ENCODE assay signal across 10 cellular contexts in genomic region chr9:84621811-84622210, GRCh38. TPM values are rescaled to one million over a fixed set of nuclear protein-coding genes. Genes with fewer than 3 reads are reported as not detected.
"Had no signal": no experiment of that assay in that cellular context is flagged by ENCODE, and none has a peak within 500 bp of the region (broad histone marks: within the 10 kb centered on the region; RNA-seq: fewer than 3 reads in every experiment).

No MANE protein-coding gene starts in this region.

- DNase-seq: GM23248, H7, H9, HCEC 1CT, HFFc6 had no signal

- H3K36me3 ChIP-seq: HAP-1 had no signal

- H3K4me2 ChIP-seq: GM23338 had no signal

- FAIRE-seq: H1, H54 had no signal

- H3K27ac ChIP-seq: GM23248 had no signal

- H2AFZ ChIP-seq: GM23248, GM23338 had no signal

- ATAC-seq: GM23338, HCT116 had no signal

- H3K9me3 ChIP-seq: HAP-1 had no signal

- H3K4me1 ChIP-seq: HAP-1 had no signal

- H3K4me3 ChIP-seq: GM23248, GM23338, HAP-1 had no signal

- H3K9ac ChIP-seq: GM23248 had no signal

RNA-seq across cellular contexts. Expression of gene NTRK2, which starts 47.7 kb away (rescaled TPM):
- total RNA-seq: GM23248, H7 had no signal
- polyA plus RNA-seq: GM23248, GM23338 had no signal
